In the genomic region with DNA sequence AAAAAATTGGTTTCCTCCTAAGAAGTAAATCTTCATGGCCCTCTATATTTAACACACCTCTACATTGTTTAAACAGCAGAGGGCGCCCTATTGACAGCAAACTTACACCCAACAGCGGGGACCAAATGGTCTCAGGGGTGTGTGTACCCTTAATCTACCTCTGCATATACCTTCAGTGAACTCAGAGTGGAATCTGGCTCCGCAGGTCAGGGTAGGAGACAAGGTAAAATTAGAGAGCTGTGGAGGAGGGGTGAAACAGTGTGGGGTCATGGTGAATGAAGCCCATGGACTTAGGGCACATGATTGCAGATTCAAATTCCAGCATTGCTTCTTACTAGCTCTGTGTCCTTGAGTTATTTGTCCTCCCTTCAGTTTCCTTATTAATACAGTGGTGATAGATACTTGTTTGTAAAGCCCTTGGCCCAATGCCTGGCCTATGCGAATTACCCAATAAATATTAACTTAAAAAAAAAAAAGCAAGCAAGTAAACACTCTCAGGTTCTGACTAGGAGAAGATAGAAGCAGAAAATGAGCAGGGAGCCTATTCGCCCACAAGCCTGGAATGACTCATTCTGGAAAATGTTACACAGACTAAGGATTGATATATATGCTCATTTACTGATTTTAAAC, we compare ENCODE assay signal across 2 cellular contexts.
TF ChIP-seq lines count a peak whose summit lies in the region.

No MANE protein-coding gene starts in this region.

TF ChIP-seq in HCT116, 20 proteins besides CTCF, POLR2A, EP300 and RAD21:
- no peak for TF ChIP-seq SRF (IDR thresholded peaks at IDR 0.05; ENCODE audit: low read depth)
- TF ChIP-seq, protein P1, sequence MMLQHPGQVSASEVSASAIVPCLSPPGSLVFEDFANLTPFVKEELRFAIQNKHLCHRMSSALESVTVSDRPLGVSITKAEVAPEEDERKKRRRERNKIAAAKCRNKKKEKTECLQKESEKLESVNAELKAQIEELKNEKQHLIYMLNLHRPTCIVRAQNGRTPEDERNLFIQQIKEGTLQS (IDR thresholded peaks at IDR 0.05) = no peak
- TF ChIP-seq, protein P2, sequence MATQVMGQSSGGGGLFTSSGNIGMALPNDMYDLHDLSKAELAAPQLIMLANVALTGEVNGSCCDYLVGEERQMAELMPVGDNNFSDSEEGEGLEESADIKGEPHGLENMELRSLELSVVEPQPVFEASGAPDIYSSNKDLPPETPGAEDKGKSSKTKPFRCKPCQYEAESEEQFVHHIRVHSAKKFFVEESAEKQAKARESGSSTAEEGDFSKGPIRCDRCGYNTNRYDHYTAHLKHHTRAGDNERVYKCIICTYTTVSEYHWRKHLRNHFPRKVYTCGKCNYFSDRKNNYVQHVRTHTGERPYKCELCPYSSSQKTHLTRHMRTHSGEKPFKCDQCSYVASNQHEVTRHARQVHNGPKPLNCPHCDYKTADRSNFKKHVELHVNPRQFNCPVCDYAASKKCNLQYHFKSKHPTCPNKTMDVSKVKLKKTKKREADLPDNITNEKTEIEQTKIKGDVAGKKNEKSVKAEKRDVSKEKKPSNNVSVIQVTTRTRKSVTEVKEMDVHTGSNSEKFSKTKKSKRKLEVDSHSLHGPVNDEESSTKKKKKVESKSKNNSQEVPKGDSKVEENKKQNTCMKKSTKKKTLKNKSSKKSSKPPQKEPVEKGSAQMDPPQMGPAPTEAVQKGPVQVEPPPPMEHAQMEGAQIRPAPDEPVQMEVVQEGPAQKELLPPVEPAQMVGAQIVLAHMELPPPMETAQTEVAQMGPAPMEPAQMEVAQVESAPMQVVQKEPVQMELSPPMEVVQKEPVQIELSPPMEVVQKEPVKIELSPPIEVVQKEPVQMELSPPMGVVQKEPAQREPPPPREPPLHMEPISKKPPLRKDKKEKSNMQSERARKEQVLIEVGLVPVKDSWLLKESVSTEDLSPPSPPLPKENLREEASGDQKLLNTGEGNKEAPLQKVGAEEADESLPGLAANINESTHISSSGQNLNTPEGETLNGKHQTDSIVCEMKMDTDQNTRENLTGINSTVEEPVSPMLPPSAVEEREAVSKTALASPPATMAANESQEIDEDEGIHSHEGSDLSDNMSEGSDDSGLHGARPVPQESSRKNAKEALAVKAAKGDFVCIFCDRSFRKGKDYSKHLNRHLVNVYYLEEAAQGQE (IDR thresholded peaks at IDR 0.05; ENCODE audit: low read depth) = no peak
- no peak for TF ChIP-seq CBX3 (IDR thresholded peaks at IDR 0.05; ENCODE audit: low read depth)
- no peak for TF ChIP-seq EGR1 (IDR thresholded peaks at IDR 0.05; ENCODE audit: low read depth)
- no peak for TF ChIP-seq CEBPB (IDR thresholded peaks at IDR 0.05; ENCODE audit: low read depth)
- no peak for TF ChIP-seq POLR2AphosphoS5 (IDR thresholded peaks at IDR 0.05; ENCODE audit: low read depth, low read length)
- TF ChIP-seq JUND (IDR thresholded peaks at IDR 0.05) = no peak
- no peak for TF ChIP-seq ELF1 (IDR thresholded peaks at IDR 0.05; ENCODE audit: borderline replicate concordance, low read depth)
- TF ChIP-seq ZNF274 (IDR thresholded peaks at IDR 0.05; ENCODE audit: low read depth, low read length) = no peak
- no peak for TF ChIP-seq YY1 (IDR thresholded peaks at IDR 0.05; ENCODE audit: extremely low read depth, insufficient replicate concordance, low read depth, low read length)
- TF ChIP-seq ZFX (IDR thresholded peaks at IDR 0.05) = no peak
- no peak for TF ChIP-seq FOSL1 (IDR thresholded peaks at IDR 0.05; ENCODE audit: low read depth)
- TF ChIP-seq TCF7L2 (IDR thresholded peaks at IDR 0.05; ENCODE audit: borderline replicate concordance, extremely low read depth, insufficient read depth, insufficient read length) = no peak
TF ChIP-seq in HCT116: peak in this region for 0.

TF ChIP-seq in endothelial cell of umbilical vein, 7 proteins besides CTCF, POLR2A, EP300 and RAD21:
- no peak for TF ChIP-seq POLR2AphosphoS5 (IDR thresholded peaks at IDR 0.05; ENCODE audit: insufficient read depth, low read depth, low read length)
- TF ChIP-seq FOS (IDR thresholded peaks at IDR 0.05; ENCODE audit: borderline replicate concordance, insufficient read depth, low read length) = no peak
- no peak for TF ChIP-seq MYC (IDR thresholded peaks at IDR 0.05; ENCODE audit: low read depth, low read length)
- no peak for TF ChIP-seq JUN (IDR thresholded peaks at IDR 0.05; ENCODE audit: borderline replicate concordance, insufficient read depth, insufficient read length, low read depth)
- no peak for TF ChIP-seq GATA2 (IDR thresholded peaks at IDR 0.05; ENCODE audit: insufficient read depth, insufficient read length, low read depth, low read length)
- no peak for TF ChIP-seq EZH2 (IDR thresholded peaks at IDR 0.05; ENCODE audit: borderline replicate concordance, low read depth, low read length, severe bottlenecking)
- TF ChIP-seq MAX (IDR thresholded peaks at IDR 0.05; ENCODE audit: insufficient read depth, insufficient read length) = no peak
TF ChIP-seq in endothelial cell of umbilical vein: peak in this region for 0.
